In the genomic region with DNA sequence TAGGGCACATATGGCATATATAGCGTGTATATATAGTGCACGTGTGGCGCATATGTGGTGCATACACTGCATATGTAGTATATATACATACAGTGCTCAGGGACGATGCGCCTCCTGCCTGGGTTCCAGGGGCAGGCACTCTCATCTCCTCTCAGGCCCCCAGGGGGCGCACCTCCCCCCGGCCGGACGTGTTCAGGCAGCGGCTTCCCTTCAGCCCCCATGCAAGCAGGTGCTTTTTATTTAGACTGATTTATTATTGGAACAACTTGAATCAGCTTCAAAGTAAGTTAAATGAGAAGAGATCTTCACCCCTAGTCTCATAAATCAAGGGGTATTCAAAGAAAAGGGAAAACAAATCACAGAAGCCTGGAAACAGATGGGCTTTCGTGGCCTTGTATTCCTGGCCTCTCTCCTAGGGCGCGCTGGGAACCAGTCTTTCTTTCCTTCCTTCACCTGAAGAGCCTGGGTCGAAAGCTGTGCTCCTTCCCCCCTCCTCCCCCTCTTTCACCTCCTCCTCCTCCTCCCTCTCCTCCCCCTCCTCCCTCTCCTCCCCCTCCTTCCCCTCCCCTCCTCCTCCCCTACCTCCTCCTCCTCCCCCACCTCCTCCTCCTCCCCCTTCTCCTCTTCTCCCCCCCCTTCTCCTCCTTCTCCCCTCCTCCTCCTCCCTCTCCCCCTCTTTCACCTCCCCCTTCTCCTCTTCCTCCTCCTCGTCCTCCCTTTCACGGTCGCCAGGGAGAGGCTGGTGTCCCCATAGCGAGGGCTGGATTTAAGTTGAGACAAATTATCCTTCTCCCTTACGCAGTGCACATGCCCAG, we compare ENCODE assay signal across 8 cellular contexts.
DNase-seq lines count a peak whose midpoint lies in the region; ATAC-seq, FAIRE-seq and TF ChIP-seq lines count a peak whose summit lies in the region.

No MANE protein-coding gene starts in this region.

- no peak overlapping the region for H3K4me2 ChIP-seq in endothelial cell of umbilical vein (ENCODE audit: insufficient read depth, low read length)
- H3K4me2 ChIP-seq in trophoblast cell (ENCODE audit: low read length) = no peak overlapping the region

- dilution Hi-C loops in endothelial cell of umbilical vein (cut with MboI; ENCODE audit: extremely low pct_ligation_motif_present, low sequenced_read_pairs) = no loop called here

- TF ChIP-seq POLR2A in endothelial cell of umbilical vein (IDR thresholded peaks at IDR 0.05; ENCODE audit: low read depth, low read length) = no peak
- TF ChIP-seq POLR2A in GM18505 (IDR thresholded peaks at IDR 0.05; ENCODE audit: borderline replicate concordance, extremely low read depth, insufficient read depth, insufficient read length) = no peak

- no peak overlapping the region for H2BK12ac ChIP-seq in trophoblast cell (ENCODE audit: low read length)

- H2AK5ac ChIP-seq in trophoblast cell (ENCODE audit: low read length) = no peak overlapping the region

- intact Hi-C loops in activated CD8-positive, alpha-beta T cell treated with anti-CD3 and anti-CD28 coated beads for 36 hours (cut with micrococcal nuclease) = loop anchor here (5.0 kb wide), 1 partner anchor 305 kb away; no protein-coding TSS in a partner anchor
- intact Hi-C loops in endothelial cell of umbilical vein (cut with micrococcal nuclease) = loop anchor here (1.0 to 5.0 kb wide), 2 partner anchors 95 to 305 kb away; no protein-coding TSS in a partner anchor

- H3K27me3 Mint-ChIP-seq in activated CD8-positive, alpha-beta T cell treated with anti-CD3 and anti-CD28 coated beads for 36 hours = peaks cover 18% of the 10 kb centered on the region

- POLR2A ChIA-PET in activated CD8-positive, alpha-beta T cell treated with anti-CD3 and anti-CD28 coated beads for 36 hours (lab: Charles Lee) = no interaction called here
- POLR2A ChIA-PET in endothelial cell of umbilical vein (lab: Charles Lee) = no interaction called here

- ATAC-seq in activated CD8-positive, alpha-beta T cell treated with anti-CD3 and anti-CD28 coated beads for 36 hours = peak; percentile 90
- ATAC-seq in GM18505 (IDR thresholded peaks at IDR 0.05; ENCODE audit: unreplicated experiment) = no peak
- ATAC-seq in GM18868 (IDR thresholded peaks at IDR 0.05; ENCODE audit: unreplicated experiment) = no peak

- no peak overlapping the region for H3K27ac Mint-ChIP-seq in activated CD8-positive, alpha-beta T cell treated with anti-CD3 and anti-CD28 coated beads for 36 hours

- no TSS peak for BruUV-seq in endothelial cell of umbilical vein (replicated peaks; lab: Mats Ljungman, UMichigan)

- H3K79me1 ChIP-seq in trophoblast cell (ENCODE audit: low read length) = no peaks in the 10 kb centered on the region

- no peaks in the 10 kb centered on the region for H3K79me2 ChIP-seq in endothelial cell of umbilical vein (ENCODE audit: control insufficient read depth, insufficient read depth, low read length)
- peaks cover 1% of the 10 kb centered on the region for H3K79me2 ChIP-seq in trophoblast cell (ENCODE audit: control insufficient read depth, insufficient read depth, low read length, poor library complexity)

- no peaks in the 10 kb centered on the region for H3K9me3 Mint-ChIP-seq in activated CD8-positive, alpha-beta T cell treated with anti-CD3 and anti-CD28 coated beads for 36 hours

- WGBS in trophoblast cell (ENCODE audit: extremely low coverage, insufficient coverage, insufficient read length) = no CpG with 5 or more reads among the region's 19 CpGs

- H3K4me1 ChIP-seq in endothelial cell of umbilical vein (ENCODE audit: control insufficient read depth, extremely low read depth, insufficient read depth, low read length) = no peaks in the 10 kb centered on the region
- H3K4me1 ChIP-seq in trophoblast cell (ENCODE audit: control insufficient read depth in 1 of 2, insufficient read depth in 2 of 2, low read length in 2 of 2) = no peaks in the 10 kb centered on the region

- no peak overlapping the region for H2BK5ac ChIP-seq in trophoblast cell (ENCODE audit: low read depth, low read length, poor library complexity)

- H3K4me1 Mint-ChIP-seq in activated CD8-positive, alpha-beta T cell treated with anti-CD3 and anti-CD28 coated beads for 36 hours (ENCODE audit: low read depth) = peaks cover 6% of the 10 kb centered on the region

- H3K4me3 Mint-ChIP-seq in activated CD8-positive, alpha-beta T cell treated with anti-CD3 and anti-CD28 coated beads for 36 hours = no peak overlapping the region

- peaks cover 0 to 4% of the 10 kb centered on the region in 2 experiments for H3K27me3 ChIP-seq in endothelial cell of umbilical vein (ENCODE audit: control insufficient read depth in 2 of 2, insufficient read depth in 2 of 2, low read length in 2 of 2)
- H3K27me3 ChIP-seq in trophoblast cell (ENCODE audit: insufficient read depth, low read length) = no peaks in the 10 kb centered on the region

- peak; percentile 75 for FAIRE-seq in endothelial cell of umbilical vein (lab: Jason Lieb, UNC)

- H3K4ac ChIP-seq in trophoblast cell (ENCODE audit: low read depth, low read length) = no peak overlapping the region

- no peaks in the 10 kb centered on the region for H3K36me3 ChIP-seq in endothelial cell of umbilical vein (ENCODE audit: control insufficient read depth in 2 of 2, extremely low read depth in 1 of 2, insufficient read depth in 2 of 2, low read length in 2 of 2)
- H3K36me3 ChIP-seq in trophoblast cell (ENCODE audit: control insufficient read depth in 1 of 2, insufficient read depth in 2 of 2, low read length in 2 of 2) = no peaks in the 10 kb centered on the region

- no peak overlapping the region for H4K12ac ChIP-seq in trophoblast cell (ENCODE audit: low read depth, low read length)

- H4K8ac ChIP-seq in trophoblast cell (ENCODE audit: low read depth, low read length) = no peak overlapping the region

- no peaks in the 10 kb centered on the region for H3K9me3 ChIP-seq in endothelial cell of umbilical vein (replicated peaks; ENCODE audit: control insufficient read depth, insufficient read depth, low read length)
- H3K9me3 ChIP-seq in trophoblast cell (ENCODE audit: insufficient read depth, low read depth, low read length) = no peaks in the 10 kb centered on the region

- no peak overlapping the region for H3K14ac ChIP-seq in trophoblast cell (ENCODE audit: low read length)

- H4K91ac ChIP-seq in trophoblast cell (ENCODE audit: low read depth, low read length) = no peak overlapping the region

- H3K27ac ChIP-seq in endothelial cell of umbilical vein (ENCODE audit: insufficient read depth, low read depth, low read length) (no peak overlapping the region), trophoblast cell (ENCODE audit: low read depth, low read length) (no peak overlapping the region)

- H3K4me3 ChIP-seq in AG10803 (ENCODE audit: low read length) (no peak overlapping the region), endothelial cell of umbilical vein (replicated peaks in 1 of 3; ENCODE audit: insufficient read depth in 1 of 3, low read depth in 1 of 3, low read length in 3 of 3) (no peak overlapping the region), trophoblast cell (ENCODE audit: low read depth, low read length) (no peak overlapping the region)

- no peak overlapping the region for H2BK120ac ChIP-seq in trophoblast cell (ENCODE audit: insufficient read depth, low read length, poor library complexity)

- H3K36me3 Mint-ChIP-seq in activated CD8-positive, alpha-beta T cell treated with anti-CD3 and anti-CD28 coated beads for 36 hours (ENCODE audit: low read depth) = no peaks in the 10 kb centered on the region

- no peaks in the 10 kb centered on the region for H3K9me1 ChIP-seq in endothelial cell of umbilical vein (replicated peaks; ENCODE audit: control insufficient read depth, extremely low read depth, insufficient read depth, low read length)

- no peak overlapping the region for H3K23ac ChIP-seq in trophoblast cell (ENCODE audit: low read length)

- CTCF ChIA-PET in activated CD8-positive, alpha-beta T cell treated with anti-CD3 and anti-CD28 coated beads for 36 hours (lab: Charles Lee) = interaction anchor here (0.8 to 1.2 kb wide), 9 partner anchors 8 to 308 kb away, joined by 3 to 7 read pairs (median 4); no protein-coding TSS in a partner anchor
- CTCF ChIA-PET in endothelial cell of umbilical vein (lab: Charles Lee) = interaction anchor here (3.0 kb wide), 1 partner anchor 305 kb away, joined by 19 read pairs; no protein-coding TSS in a partner anchor

- no peak overlapping the region for H3K18ac ChIP-seq in trophoblast cell (ENCODE audit: low read length)

- no peak for DNase-seq in AG10803 (ENCODE audit: low read depth)
- DNase-seq in HCEC 1CT = peak; percentile 29
- peak; percentile 86 for DNase-seq in NCI-H82 (lab: John Stamatoyannopoulos, UW)
- DNase-seq in activated CD8-positive, alpha-beta T cell treated with anti-CD3 and anti-CD28 coated beads for 36 hours = peak; percentile 85
- DNase-seq in endothelial cell of umbilical vein (ENCODE audit: low read depth, low spot score) = peak; percentile 51
- DNase-seq in trophoblast cell = peak; percentile 14 to 55

- peaks cover 3% of the 10 kb centered on the region for H4K20me1 ChIP-seq in endothelial cell of umbilical vein (replicated peaks; ENCODE audit: control insufficient read depth, extremely low read depth, insufficient read depth, low read length)

- H2AFZ ChIP-seq in endothelial cell of umbilical vein (ENCODE audit: low read depth, low read length) (no peak overlapping the region), trophoblast cell (ENCODE audit: insufficient read depth, low read length, poor library complexity) (no peak overlapping the region)

- H3K9ac ChIP-seq in endothelial cell of umbilical vein (replicated peaks; ENCODE audit: extremely low read depth, insufficient read depth, low read length) (no peak overlapping the region), trophoblast cell (ENCODE audit: low read length) (no peak overlapping the region)

- TF ChIP-seq CTCF in AG10803 (conservative IDR thresholded peaks at IDR 0.05; ENCODE audit: low read length) (peak; percentile 60), endothelial cell of umbilical vein (IDR thresholded peaks at IDR 0.05; ENCODE audit: extremely low read depth in 1 of 2, insufficient read depth in 1 of 2, low read depth in 1 of 2, low read length in 2 of 2) (peak; percentile 84 to 91)
- TF ChIP-seq CTCF in activated CD8-positive, alpha-beta T cell treated with anti-CD3 and anti-CD28 coated beads for 36 hours (IDR thresholded peaks at IDR 0.05) = peak; percentile 91

TF ChIP-seq in endothelial cell of umbilical vein, 7 proteins besides CTCF, POLR2A, EP300 and RAD21 (continues in another document):
- no peak for TF ChIP-seq GATA2 (IDR thresholded peaks at IDR 0.05; ENCODE audit: insufficient read depth, insufficient read length, low read depth, low read length)
- TF ChIP-seq JUN (IDR thresholded peaks at IDR 0.05; ENCODE audit: borderline replicate concordance, insufficient read depth, insufficient read length, low read depth) = no peak
- TF ChIP-seq POLR2AphosphoS5 (IDR thresholded peaks at IDR 0.05; ENCODE audit: insufficient read depth, low read depth, low read length) = no peak
- TF ChIP-seq EZH2 (IDR thresholded peaks at IDR 0.05; ENCODE audit: borderline replicate concordance, low read depth, low read length, severe bottlenecking) = no peak
- no peak for TF ChIP-seq FOS (IDR thresholded peaks at IDR 0.05; ENCODE audit: borderline replicate concordance, insufficient read depth, low read length)
